In genomic region chr14:93954516-93954830, GRCh38 we compare ENCODE assay signal across 14 cellular contexts. TPM values are rescaled to one million over a fixed set of nuclear protein-coding genes. Genes with fewer than 3 reads are reported as not detected.
DNase-seq lines count a peak whose midpoint lies in the region; ATAC-seq and TF ChIP-seq lines count a peak whose summit lies in the region.
"Had no signal": no experiment of that assay in that cellular context is flagged by ENCODE, and none has a peak within 500 bp of the region (broad histone marks: within the 10 kb centered on the region; RNA-seq: fewer than 3 reads in every experiment).

No MANE protein-coding gene starts in this region.

- no peaks in the 10 kb centered on the region for H3K9me3 ChIP-seq in CD4-positive, CD25-positive, alpha-beta regulatory T cell (ENCODE audit: control insufficient read depth in 2 of 2, low read length in 2 of 2)
- H3K9me3 ChIP-seq in trophoblast cell (ENCODE audit: insufficient read depth, low read depth, low read length) = no peaks in the 10 kb centered on the region
- H3K9me3 ChIP-seq: breast epithelium had no signal

- no peak overlapping the region for H2BK12ac ChIP-seq in trophoblast cell (ENCODE audit: low read length)

- peak overlapping the region; percentile 94 to 95 (median 95) for H3K27ac Mint-ChIP-seq in CD4-positive, CD25-positive, alpha-beta regulatory T cell
- H3K27ac Mint-ChIP-seq in activated naive CD8-positive, alpha-beta T cell = peak overlapping the region; percentile 100
- H3K27ac Mint-ChIP-seq in naive B cell = peak overlapping the region in 5 of 6 donors; percentile 4 to 96 (median 24)

- H3K27me3 ChIP-seq in CD4-positive, CD25-positive, alpha-beta regulatory T cell (ENCODE audit: control insufficient read depth, insufficient read depth, low read length) = no peaks in the 10 kb centered on the region
- H3K27me3 ChIP-seq in GM06990 (replicated peaks; ENCODE audit: control insufficient read depth, insufficient read depth, low read length) (no peaks in the 10 kb centered on the region), trophoblast cell (ENCODE audit: insufficient read depth, low read length) (no peaks in the 10 kb centered on the region)
- H3K27me3 ChIP-seq: breast epithelium had no signal

- H4K91ac ChIP-seq in trophoblast cell (ENCODE audit: low read depth, low read length) = no peak overlapping the region

- peak overlapping the region; percentile 78 to 92 (median 82) for H3K4me3 Mint-ChIP-seq in CD4-positive, CD25-positive, alpha-beta regulatory T cell
- H3K4me3 Mint-ChIP-seq in activated naive CD8-positive, alpha-beta T cell = peak overlapping the region; percentile 82
- peak overlapping the region in 2 of 8 donors; percentile 73 to 74 for H3K4me3 Mint-ChIP-seq in naive B cell
- H3K4me3 Mint-ChIP-seq: nephron progenitor cell had no signal

- TF ChIP-seq CTCF in GM06990 (IDR thresholded peaks at IDR 0.05; ENCODE audit: insufficient read depth, low read length, poor library complexity, severe bottlenecking) = no peak

- H3K4ac ChIP-seq in trophoblast cell (ENCODE audit: low read depth, low read length) = no peak overlapping the region

- H3K4me1 Mint-ChIP-seq in CD4-positive, CD25-positive, alpha-beta regulatory T cell = peaks cover 11 to 74% (median 45%) of the 10 kb centered on the region in 4 donors
- H3K4me1 Mint-ChIP-seq in activated naive CD8-positive, alpha-beta T cell (ENCODE audit: low read depth) = peaks cover 62% of the 10 kb centered on the region
- peaks cover 38 to 69% (median 55%) of the 10 kb centered on the region in 3 donors for H3K4me1 Mint-ChIP-seq in naive B cell

- H3K4me1 ChIP-seq in CD4-positive, CD25-positive, alpha-beta regulatory T cell (ENCODE audit: control insufficient read depth, insufficient read depth, low read length, poor library complexity, severe bottlenecking) = peaks cover 65% of the 10 kb centered on the region
- peaks cover 6 to 21% of the 10 kb centered on the region in 2 experiments for H3K4me1 ChIP-seq in trophoblast cell (ENCODE audit: control insufficient read depth in 1 of 2, insufficient read depth in 2 of 2, low read length in 2 of 2)
- H3K4me1 ChIP-seq: breast epithelium had no signal

- no peak for ATAC-seq in CD4-positive, CD25-positive, alpha-beta regulatory T cell (ENCODE audit: low read depth in 2 of 2)
- no peak for ATAC-seq in naive B cell (ENCODE audit: low read depth in 2 of 2)
- no peak for ATAC-seq in HG02973 (IDR thresholded peaks at IDR 0.05; ENCODE audit: unreplicated experiment)
- ATAC-seq in HG03520 (IDR thresholded peaks at IDR 0.05; ENCODE audit: unreplicated experiment) = no peak

- H2AFZ ChIP-seq in trophoblast cell (ENCODE audit: insufficient read depth, low read length, poor library complexity) = no peak overlapping the region

- peaks cover 2% of the 10 kb centered on the region for H3K79me1 ChIP-seq in trophoblast cell (ENCODE audit: low read length)

- H4K12ac ChIP-seq in trophoblast cell (ENCODE audit: low read depth, low read length) = no peak overlapping the region

- peaks cover 4% of the 10 kb centered on the region for H3K27me3 Mint-ChIP-seq in CD4-positive, CD25-positive, alpha-beta regulatory T cell
- no peaks in the 10 kb centered on the region for H3K27me3 Mint-ChIP-seq in activated naive CD8-positive, alpha-beta T cell
- H3K27me3 Mint-ChIP-seq in naive B cell = peaks cover 0 to 9% (median 0%) of the 10 kb centered on the region in 3 donors

- no CpG with 5 or more reads among the region's 4 CpGs for WGBS in trophoblast cell (ENCODE audit: extremely low coverage, insufficient coverage, insufficient read length)

- no peak overlapping the region for H2AK5ac ChIP-seq in trophoblast cell (ENCODE audit: low read length)

- no peak overlapping the region for H3K4me2 ChIP-seq in trophoblast cell (ENCODE audit: low read length)

- no peak overlapping the region for H3K18ac ChIP-seq in trophoblast cell (ENCODE audit: low read length)

- H3K9me3 Mint-ChIP-seq in CD4-positive, CD25-positive, alpha-beta regulatory T cell = no peaks in the 10 kb centered on the region
- H3K9me3 Mint-ChIP-seq in activated naive CD8-positive, alpha-beta T cell (ENCODE audit: low read depth) = no peaks in the 10 kb centered on the region
- no peaks in the 10 kb centered on the region for H3K9me3 Mint-ChIP-seq in naive B cell
- H3K9me3 Mint-ChIP-seq: nephron progenitor cell had no signal

- H3K4me3 ChIP-seq in CD4-positive, CD25-positive, alpha-beta regulatory T cell (ENCODE audit: low read depth, low read length) = peak overlapping the region; percentile 77
- peak overlapping the region; percentile 1 for H3K4me3 ChIP-seq in GM06990 (replicated peaks; ENCODE audit: low read depth, low read length)
- no peak overlapping the region for H3K4me3 ChIP-seq in trophoblast cell (ENCODE audit: low read depth, low read length)
- H3K4me3 ChIP-seq: breast epithelium, SK-N-MC had no signal

- H3K36me3 Mint-ChIP-seq in CD4-positive, CD25-positive, alpha-beta regulatory T cell = no peaks in the 10 kb centered on the region
- H3K36me3 Mint-ChIP-seq in activated naive CD8-positive, alpha-beta T cell = peaks cover 5% of the 10 kb centered on the region
- H3K36me3 Mint-ChIP-seq in naive B cell = no peaks in the 10 kb centered on the region

- no peak overlapping the region for H3K27ac ChIP-seq in CD4-positive, CD25-positive, alpha-beta regulatory T cell (ENCODE audit: insufficient read depth, low read length, poor library complexity, severe bottlenecking)
- H3K27ac ChIP-seq in trophoblast cell (ENCODE audit: low read depth, low read length) = no peak overlapping the region
- H3K27ac ChIP-seq: breast epithelium, SK-N-MC, WERI-Rb-1 had no signal

- H3K14ac ChIP-seq in trophoblast cell (ENCODE audit: low read length) = no peak overlapping the region

- H2BK5ac ChIP-seq in trophoblast cell (ENCODE audit: low read depth, low read length, poor library complexity) = no peak overlapping the region

- H4K8ac ChIP-seq in trophoblast cell (ENCODE audit: low read depth, low read length) = no peak overlapping the region

- no peak overlapping the region for H3K23ac ChIP-seq in trophoblast cell (ENCODE audit: low read length)

- no peak overlapping the region for H2BK120ac ChIP-seq in trophoblast cell (ENCODE audit: insufficient read depth, low read length, poor library complexity)

- H3K9ac ChIP-seq in trophoblast cell (ENCODE audit: low read length) = no peak overlapping the region

- DNase-seq in CD4-positive, CD25-positive, alpha-beta regulatory T cell = no peak
- DNase-seq in GM06990 (ENCODE audit: extremely low read depth, insufficient read length) = no peak
- DNase-seq in naive B cell = no peak
- DNase-seq in trophoblast cell = no peak
- DNase-seq: hippocampal formation, nephron progenitor cell, WERI-Rb-1 had no signal

- peaks cover 7% of the 10 kb centered on the region for H3K36me3 ChIP-seq in CD4-positive, CD25-positive, alpha-beta regulatory T cell (ENCODE audit: control insufficient read depth, insufficient read depth, low read length)
- peaks cover 4% of the 10 kb centered on the region; the same call in 1 of the 2 replicates for H3K36me3 ChIP-seq in GM06990 (ENCODE audit: control insufficient read depth, insufficient read depth, low read length)
- no peaks in the 10 kb centered on the region for H3K36me3 ChIP-seq in trophoblast cell (ENCODE audit: control insufficient read depth in 1 of 2, insufficient read depth in 2 of 2, low read length in 2 of 2)
- H3K36me3 ChIP-seq: breast epithelium, WERI-Rb-1 had no signal

- H3K79me2 ChIP-seq in trophoblast cell (ENCODE audit: control insufficient read depth, insufficient read depth, low read length, poor library complexity) = no peaks in the 10 kb centered on the region

RNA-seq across cellular contexts. Expression of gene ASB2, which starts 21.9 kb away (rescaled TPM):
- total RNA-seq in CD4-positive, CD25-positive, alpha-beta regulatory T cell = 0.96 TPM
- 1 to 10 TPM; 2.6 to 5.7 (median 4.9) TPM for polyA plus RNA-seq in CD4-positive, CD25-positive, alpha-beta regulatory T cell
- polyA plus RNA-seq in naive B cell (ENCODE audit: low read depth in 6 of 6) = under 1 TPM in 3 of 6 donors, not detected in 3; 0.18 to 0.62 (median 0.29) TPM
- polyA plus RNA-seq in trophoblast cell (2013) = 0.83 and 1.3 TPM in 2 replicates

RNA-seq across cellular contexts. Expression of gene FAM181A, which starts 27.3 kb away (rescaled TPM):
- not detected for total RNA-seq in CD4-positive, CD25-positive, alpha-beta regulatory T cell
- not detected for polyA plus RNA-seq in CD4-positive, CD25-positive, alpha-beta regulatory T cell
- not detected for polyA plus RNA-seq in naive B cell (ENCODE audit: low read depth in 6 of 6)
- 0.04 TPM in 1 of 2 replicates, not detected in the other for polyA plus RNA-seq in trophoblast cell (2013)
- total RNA-seq: breast epithelium, H7, subcutaneous adipose tissue had no signal

RNA-seq across cellular contexts. Expression of gene CCDC197, which starts 42.6 kb away (rescaled TPM):
- not detected for total RNA-seq in CD4-positive, CD25-positive, alpha-beta regulatory T cell
- polyA plus RNA-seq in CD4-positive, CD25-positive, alpha-beta regulatory T cell = not detected
- polyA plus RNA-seq in naive B cell (ENCODE audit: low read depth in 6 of 6) = not detected
- polyA plus RNA-seq in trophoblast cell (2013) = 0.03 TPM in 1 of 2 replicates, not detected in the other
- total RNA-seq: breast epithelium, H7, subcutaneous adipose tissue had no signal

Comparison
In these comparisons a context has a peak if more than half of its experiments do, and no peak if none do; other contexts are left out.
1. H3K27ac Mint-ChIP-seq: peak in every context shown above with its lines; median percentile 100 in activated naive CD8-positive, alpha-beta T cell; 95 in CD4-positive, CD25-positive, alpha-beta regulatory T cell; 24 in naive B cell.